In the genomic region with DNA sequence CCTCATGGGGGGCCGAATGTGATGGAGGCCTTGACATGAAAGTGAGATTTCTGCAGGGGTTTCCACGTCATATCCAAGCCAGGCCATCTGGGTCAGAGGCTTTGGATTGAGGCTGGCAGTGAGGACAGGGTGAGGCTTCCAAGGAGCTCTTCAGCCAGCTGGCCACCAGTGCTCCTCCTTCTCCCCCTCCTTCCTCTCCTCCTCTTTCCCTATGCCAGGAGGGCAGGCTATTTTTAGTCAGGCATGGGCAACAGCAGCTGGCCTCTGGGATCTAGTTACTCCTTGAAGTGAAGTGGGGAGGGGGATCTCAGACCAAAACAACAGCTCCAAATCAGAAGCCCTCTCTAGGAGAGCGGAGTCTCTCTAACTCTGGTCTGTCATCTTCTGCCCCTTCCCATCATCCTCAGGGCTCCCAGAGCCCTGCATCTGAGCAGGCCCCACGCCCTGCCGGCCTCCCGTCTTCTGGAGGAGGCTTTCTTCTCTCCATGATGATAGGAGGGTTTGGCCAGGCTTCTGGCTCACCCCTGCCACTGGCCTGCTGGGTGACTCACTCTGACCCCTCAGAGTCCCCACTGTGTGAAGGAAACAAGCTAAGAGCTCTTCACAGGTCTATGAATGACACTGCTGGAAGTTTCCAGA, we compare ENCODE assay signal across 13 cellular contexts. TPM values are rescaled to one million over a fixed set of nuclear protein-coding genes. Genes with fewer than 3 reads are reported as not detected.
A peak's percentile ranks its signal among the peaks of the same experiment; 100 is the strongest.
DNase-seq lines count a peak whose midpoint lies in the region; ATAC-seq and TF ChIP-seq lines count a peak whose summit lies in the region.
"Had no signal": no experiment of that assay in that cellular context is flagged by ENCODE, and none has a peak within 500 bp of the region (broad histone marks: within the 10 kb centered on the region; RNA-seq: fewer than 3 reads in every experiment).

No MANE protein-coding gene starts in this region.

- H3K27me3 Mint-ChIP-seq in activated CD4-positive, alpha-beta memory T cell treated with anti-CD3 and anti-CD28 coated beads, Interleukin-2, amount 10 ng/mL, durations not matched to agents 7 days and 5 days, result peaks cover 32% of the 10 kb centered on the region

- H3K4me3 Mint-ChIP-seq in activated CD4-positive, alpha-beta memory T cell treated with anti-CD3 and anti-CD28 coated beads, Interleukin-2, amount 10 ng/mL, durations not matched to agents 7 days and 5 days, result no peak overlapping the region
- H3K4me3 Mint-ChIP-seq: activated T-helper 17 cell treated with anti-CD3 and anti-CD28 coated beads, Interleukin-2, amount 50 U/mL, for 72 hours; T-helper 2 cell treated with Interferon-gamma antibody and Interleukin-4, amounts not matched to agents 5 μg/mL and 100 μg/mL, for 36 hours had no signal

- H3K79me2 ChIP-seq in smooth muscle cell (ENCODE audit: low read depth), result no peaks in the 10 kb centered on the region

- WGBS in heart right ventricle, 2 donors, result 54% methylated on average over 6 of the region's 6 CpGs
- 58% methylated on average over 6 of the region's 6 CpGs for WGBS in smooth muscle cell (ENCODE audit: low lambda C conversion rate)

- peak overlapping the region; percentile 45 for H3K4me2 ChIP-seq in smooth muscle cell

- H3K36me3 ChIP-seq in HEK293 (ENCODE audit: control insufficient read depth in 2 of 2, insufficient read depth in 1 of 2, low read length in 2 of 2) (no peaks in the 10 kb centered on the region), adipocyte (ENCODE audit: control insufficient read depth, insufficient read depth, low read length, severe bottlenecking) (no peaks in the 10 kb centered on the region), heart right ventricle (no peaks in the 10 kb centered on the region), smooth muscle cell (ENCODE audit: low read depth) (no peaks in the 10 kb centered on the region)

- POLR2A ChIA-PET in HEK293 (lab: Yijun Ruan, JAX), result interaction anchor here (1.7 kb wide), 1 partner anchor 9 kb away, joined by 5 read pairs; no protein-coding TSS in a partner anchor
- POLR2A ChIA-PET in activated CD4-positive, alpha-beta memory T cell treated with anti-CD3 and anti-CD28 coated beads, Interleukin-2, amount 10 ng/mL, durations not matched to agents 7 days and 5 days (lab: Charles Lee), result interaction anchor here (0.7 to 3.6 kb wide), 3 partner anchors 9 to 145 kb away, joined by 3 to 15 read pairs (median 6); a partner anchor contains a TSS

- no peaks in the 10 kb centered on the region for H3K36me3 Mint-ChIP-seq in activated CD4-positive, alpha-beta memory T cell treated with anti-CD3 and anti-CD28 coated beads, Interleukin-2, amount 10 ng/mL, durations not matched to agents 7 days and 5 days (ENCODE audit: low read depth)

- H3K9ac ChIP-seq in adipocyte (ENCODE audit: low read length), result peak overlapping the region; percentile 69
- H3K9ac ChIP-seq in smooth muscle cell (ENCODE audit: low read depth), result no peak overlapping the region

- no peaks in the 10 kb centered on the region for H3K4me1 ChIP-seq in HEK293 (ENCODE audit: control insufficient read depth, insufficient read depth, low read length)
- H3K4me1 ChIP-seq in adipocyte (ENCODE audit: control insufficient read depth, insufficient read depth, low read length), result peaks cover 43% of the 10 kb centered on the region
- H3K4me1 ChIP-seq in heart right ventricle, result peaks cover 4 to 40% (median 27%) of the 10 kb centered on the region in 9 donors
- peaks cover 14% of the 10 kb centered on the region for H3K4me1 ChIP-seq in smooth muscle cell (ENCODE audit: low read depth)

- H3F3A ChIP-seq in smooth muscle cell (ENCODE audit: low read depth), result no peaks in the 10 kb centered on the region

- peak overlapping the region; percentile 3 for H2AFZ ChIP-seq in smooth muscle cell (ENCODE audit: low read depth)

- TF ChIP-seq CTCF in HEK293 (tag by site-specific recombination; IDR thresholded peaks at IDR 0.05), result no peak
- no peak for TF ChIP-seq CTCF in heart right ventricle (IDR thresholded peaks at IDR 0.05)
- no peak for TF ChIP-seq CTCF in smooth muscle cell (IDR thresholded peaks at IDR 0.05; ENCODE audit: borderline replicate concordance, insufficient read depth, poor library complexity, severe bottlenecking)

- H3K4me3 ChIP-seq in HEK293 (ENCODE audit: low read depth, low read length), result no peak overlapping the region
- H3K4me3 ChIP-seq in adipocyte (ENCODE audit: low read length), result peak overlapping the region; percentile 1
- H3K4me3 ChIP-seq in heart right ventricle, result no peak overlapping the region
- no peak overlapping the region for H3K4me3 ChIP-seq in smooth muscle cell

- H3K27me3 ChIP-seq in adipocyte (replicated peaks; ENCODE audit: control insufficient read depth, insufficient read depth, low read length), result peaks cover 7% of the 10 kb centered on the region
- peaks cover 3 to 33% (median 28%) of the 10 kb centered on the region in 7 donors for H3K27me3 ChIP-seq in heart right ventricle
- peaks cover 6% of the 10 kb centered on the region for H3K27me3 ChIP-seq in smooth muscle cell (ENCODE audit: low read depth)

- CTCF ChIA-PET in HEK293 (lab: Yijun Ruan, JAX), result no interaction called here
- CTCF ChIA-PET in activated CD4-positive, alpha-beta memory T cell treated with anti-CD3 and anti-CD28 coated beads, Interleukin-2, amount 10 ng/mL, durations not matched to agents 7 days and 5 days (lab: Charles Lee), result interaction anchor here (2.0 kb wide), 1 partner anchor 11 kb away, joined by 5 read pairs; no protein-coding TSS in a partner anchor

- no peaks in the 10 kb centered on the region for H4K20me1 ChIP-seq in smooth muscle cell (ENCODE audit: low read depth)

- H3K9me3 Mint-ChIP-seq in activated CD4-positive, alpha-beta memory T cell treated with anti-CD3 and anti-CD28 coated beads, Interleukin-2, amount 10 ng/mL, durations not matched to agents 7 days and 5 days, result no peaks in the 10 kb centered on the region
- H3K9me3 Mint-ChIP-seq: activated T-helper 17 cell treated with anti-CD3 and anti-CD28 coated beads, Interleukin-2, amount 50 U/mL, for 72 hours; T-helper 2 cell treated with Interferon-gamma antibody and Interleukin-4, amounts not matched to agents 5 μg/mL and 100 μg/mL, for 36 hours had no signal

- H3K27ac Mint-ChIP-seq in activated CD4-positive, alpha-beta memory T cell treated with anti-CD3 and anti-CD28 coated beads, Interleukin-2, amount 10 ng/mL, durations not matched to agents 7 days and 5 days, result no peak overlapping the region
- H3K27ac Mint-ChIP-seq: activated T-helper 17 cell treated with anti-CD3 and anti-CD28 coated beads, Interleukin-2, amount 50 U/mL, for 72 hours; T-helper 2 cell treated with Interferon-gamma antibody and Interleukin-4, amounts not matched to agents 5 μg/mL and 100 μg/mL, for 36 hours had no signal

- intact Hi-C loops in heart right ventricle (cut with DNase I), result loop anchor here in 5 of 10 donors (10.0 kb wide), 2 partner anchors 108 to 138 kb away; a partner anchor contains a TSS

- ATAC-seq in heart right ventricle (peak; percentile 23 to 78 (median 52)), HG02623 (IDR thresholded peaks at IDR 0.05; ENCODE audit: unreplicated experiment) (no peak), HG02970 (IDR thresholded peaks at IDR 0.05; ENCODE audit: low FRiP score, unreplicated experiment) (no peak)
- ATAC-seq: activated T-helper 17 cell treated with anti-CD3 and anti-CD28 coated beads, Interleukin-2, amount 50 U/mL, for 72 hours had no signal

- peaks cover 16% of the 10 kb centered on the region for H3K4me1 Mint-ChIP-seq in activated CD4-positive, alpha-beta memory T cell treated with anti-CD3 and anti-CD28 coated beads, Interleukin-2, amount 10 ng/mL, durations not matched to agents 7 days and 5 days

- H3K27ac ChIP-seq in HEK293 (ENCODE audit: extremely low read depth, low read depth, low read length) (0 out of 2 replicates have a peak overlapping the region, but pooled peaks have one; percentile 31), heart right ventricle (peak overlapping the region in 7 of 10 donors; percentile 15 to 68 (median 46)), smooth muscle cell (ENCODE audit: low read depth) (peak overlapping the region; percentile 26)

- peak; percentile 22 for DNase-seq in adipocyte (ENCODE audit: low read depth)
- peak in 1 of 2 donors; percentile 47 for DNase-seq in heart right ventricle
- DNase-seq in smooth muscle cell (lab: John Stamatoyannopoulos, UW; ENCODE audit: unreplicated experiment), result no peak
- no peak for DNase-seq in activated CD4-positive, alpha-beta memory T cell treated with anti-CD3 and anti-CD28 coated beads, Interleukin-2, amount 10 ng/mL, durations not matched to agents 7 days and 5 days
- DNase-seq in activated CD4-positive, alpha-beta T cell treated with anti-CD3 and anti-CD28 coated beads for 1 hour, result no peak
- DNase-seq: effector CD4-positive, alpha-beta T cell; islet precursor cell; NCI-H226 had no signal

- no peaks in the 10 kb centered on the region for H3K9me3 ChIP-seq in HEK293 (ENCODE audit: control insufficient read depth, insufficient read depth, low read depth, low read length)
- no peaks in the 10 kb centered on the region for H3K9me3 ChIP-seq in adipocyte (ENCODE audit: control insufficient read depth, low read length)
- no peaks in the 10 kb centered on the region for H3K9me3 ChIP-seq in heart right ventricle
- H3K9me3 ChIP-seq in smooth muscle cell (replicated peaks; ENCODE audit: low read depth), result no peaks in the 10 kb centered on the region

RNA-seq across cellular contexts. Expression of a gene that starts 0.6 kb away (rescaled TPM):
- total RNA-seq in heart right ventricle (under 1 TPM in 1 of 10 donors, not detected in 9; 0.44 TPM), smooth muscle cell (1.7 TPM in 1 of 2 replicates, not detected in the other)
- polyA plus RNA-seq in heart right ventricle (under 1 TPM; 0.59 to 0.88 TPM), smooth muscle cell (0.78 and 1.2 TPM in 2 replicates)
- total RNA-seq in activated CD4-positive, alpha-beta memory T cell treated with anti-CD3 and anti-CD28 coated beads, Interleukin-2, amount 10 ng/mL, durations not matched to agents 7 days and 5 days, result not detected

RNA-seq across cellular contexts. Expression of a gene that starts 7.1 kb away (rescaled TPM):
- 10 to 100 TPM; 15.4 to 27.0 (median 19.3) TPM for total RNA-seq in heart right ventricle
- polyA plus RNA-seq in heart right ventricle, result 10 to 100 TPM; 15.8 to 18.0 TPM
- 10.9 and 14.7 TPM in 2 replicates for total RNA-seq in smooth muscle cell
- 14.4 and 17.8 TPM in 2 replicates for polyA plus RNA-seq in smooth muscle cell
- 1 to 10 TPM in 1 of 2 experiments, under 1 TPM in 1; 0.91 to 1.6 TPM for total RNA-seq in activated CD4-positive, alpha-beta memory T cell treated with anti-CD3 and anti-CD28 coated beads, Interleukin-2, amount 10 ng/mL, durations not matched to agents 7 days and 5 days

RNA-seq across cellular contexts. Expression of a gene that starts 14.1 kb away (rescaled TPM):
- total RNA-seq in heart right ventricle, result 1 to 10 TPM in 6 of 10 donors, under 1 TPM in 2, not detected in 2; 0.40 to 8.6 (median 1.3) TPM
- under 1 TPM; 0.37 to 0.54 TPM for polyA plus RNA-seq in heart right ventricle
- 25.8 and 35.1 TPM in 2 replicates for total RNA-seq in smooth muscle cell
- 61.2 and 66.5 TPM in 2 replicates for polyA plus RNA-seq in smooth muscle cell
- total RNA-seq in activated CD4-positive, alpha-beta memory T cell treated with anti-CD3 and anti-CD28 coated beads, Interleukin-2, amount 10 ng/mL, durations not matched to agents 7 days and 5 days, result 100 to 1,000 TPM; 170 to 184 TPM

RNA-seq across cellular contexts. Expression of a gene that starts 30.7 kb away (rescaled TPM):
- total RNA-seq in heart right ventricle (10 to 100 TPM; 21.3 to 34.1 (median 27.4) TPM), smooth muscle cell (30.2 and 31.9 TPM in 2 replicates)
- polyA plus RNA-seq in heart right ventricle (10 to 100 TPM; 39.9 to 46.6 TPM), smooth muscle cell (32.6 and 43.8 TPM in 2 replicates)
- total RNA-seq in activated CD4-positive, alpha-beta memory T cell treated with anti-CD3 and anti-CD28 coated beads, Interleukin-2, amount 10 ng/mL, durations not matched to agents 7 days and 5 days, result 10 to 100 TPM; 36.0 to 36.5 TPM

RNA-seq across cellular contexts. Expression of a gene that starts 30.9 kb away (rescaled TPM):
- total RNA-seq in heart right ventricle, result 1 to 10 TPM; 1.4 to 2.5 (median 2.0) TPM
- polyA plus RNA-seq in heart right ventricle, result 1 to 10 TPM; 1.5 to 1.6 TPM
- 4.9 and 6.5 TPM in 2 replicates for total RNA-seq in smooth muscle cell
- polyA plus RNA-seq in smooth muscle cell, result 1.4 and 2.1 TPM in 2 replicates
- 1 to 10 TPM; 5.5 to 5.7 TPM for total RNA-seq in activated CD4-positive, alpha-beta memory T cell treated with anti-CD3 and anti-CD28 coated beads, Interleukin-2, amount 10 ng/mL, durations not matched to agents 7 days and 5 days

Comparison
In these comparisons a context has a peak if more than half of its experiments do, and no peak if none do; other contexts are left out.
1. ATAC-seq: peak in heart right ventricle (8 of 8); none in HG02623 (single experiment) and HG02970 (single experiment).
2. Peak in every context shown above with its lines, with median percentiles within 50 percentile points of each other: H3K27ac ChIP-seq.